18 cellular contexts compared by ENCODE assay signal in the genomic region with DNA sequence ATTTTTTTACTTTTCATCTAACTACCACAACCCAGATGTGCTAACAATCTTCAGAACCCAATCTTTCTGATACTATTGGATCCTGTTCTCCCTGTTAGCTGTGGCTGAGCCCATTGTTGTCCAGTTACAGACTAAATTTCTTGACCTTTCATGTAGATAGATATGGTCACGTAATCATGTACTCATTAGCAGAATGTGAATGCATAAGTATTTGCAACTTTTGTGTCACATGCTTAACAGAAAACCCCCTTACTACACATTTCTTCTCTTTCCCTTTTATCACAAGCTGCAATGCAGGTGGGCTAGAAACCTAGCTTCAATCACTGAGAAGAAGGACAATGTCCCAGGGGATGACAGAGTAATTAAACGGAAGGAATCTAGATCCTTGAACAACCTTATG. TPM values are rescaled to one million over a fixed set of nuclear protein-coding genes. Genes with fewer than 3 reads are reported as not detected.
DNase-seq lines count a peak whose midpoint lies in the region; ATAC-seq lines count a peak whose summit lies in the region.
"Had no signal": no experiment of that assay in that cellular context is flagged by ENCODE, and none has a peak within 500 bp of the region (broad histone marks: within the 10 kb centered on the region; RNA-seq: fewer than 3 reads in every experiment).

No MANE protein-coding gene starts in this region.

- POLR2A ChIA-PET in activated CD4-positive, alpha-beta memory T cell treated with anti-CD3 and anti-CD28 coated beads for 36 hours (lab: Charles Lee), result no interaction called here

- ATAC-seq in GM18909 (IDR thresholded peaks at IDR 0.05; ENCODE audit: poor library complexity, unreplicated experiment), result peak; percentile 64
- ATAC-seq in HG02588 (IDR thresholded peaks at IDR 0.05; ENCODE audit: unreplicated experiment), result peak; percentile 53
- ATAC-seq in HG03139 (IDR thresholded peaks at IDR 0.05; ENCODE audit: unreplicated experiment), result peak; percentile 42
- peak; percentile 67 for ATAC-seq in stimulated activated memory B cell treated with anti-CD40 and anti-IgM and Interleukin-4, amounts not matched to agents 10 μg/mL and 1 μg/mL and 100 μg/mL, for 72 hours
- ATAC-seq: Right ventricle myocardium inferior, T-cell had no signal

- no peaks in the 10 kb centered on the region for H3K27me3 Mint-ChIP-seq in stimulated activated memory B cell treated with anti-CD40 and anti-IgM and Interleukin-4, amounts not matched to agents 10 μg/mL and 1 μg/mL and 100 μg/mL, for 72 hours
- no peaks in the 10 kb centered on the region for H3K27me3 Mint-ChIP-seq in activated CD4-positive, alpha-beta memory T cell treated with anti-CD3 and anti-CD28 coated beads for 36 hours
- no peaks in the 10 kb centered on the region for H3K27me3 Mint-ChIP-seq in activated T-helper 2 cell treated with anti-CD3 and anti-CD28 coated beads, Interferon-gamma antibody, Interleukin-2, Interleukin-4, amounts not matched to agents 10 μg/mL and 5 μg/mL and 100 μg/mL, durations not matched to agents 14 hours and 24 hours and 36 hours (ENCODE audit: low read depth)

- no peaks in the 10 kb centered on the region for H3K9me3 Mint-ChIP-seq in stimulated activated memory B cell treated with anti-CD40 and anti-IgM and Interleukin-4, amounts not matched to agents 10 μg/mL and 1 μg/mL and 100 μg/mL, for 72 hours
- H3K9me3 Mint-ChIP-seq in activated CD4-positive, alpha-beta memory T cell treated with anti-CD3 and anti-CD28 coated beads for 36 hours, result peaks cover 5% of the 10 kb centered on the region
- H3K9me3 Mint-ChIP-seq in activated T-helper 2 cell treated with anti-CD3 and anti-CD28 coated beads, Interferon-gamma antibody, Interleukin-2, Interleukin-4, amounts not matched to agents 10 μg/mL and 5 μg/mL and 100 μg/mL, durations not matched to agents 14 hours and 24 hours and 36 hours, result no peaks in the 10 kb centered on the region
- H3K9me3 Mint-ChIP-seq: activated naive CD4-positive, alpha-beta T cell treated with anti-CD3 and anti-CD28 coated beads, Interleukin-2, amount 50 U/mL, for 24 hours; nephron; T-cell had no signal

- CTCF ChIA-PET in activated CD4-positive, alpha-beta memory T cell treated with anti-CD3 and anti-CD28 coated beads for 36 hours (lab: Charles Lee), result interaction anchor here (1.2 kb wide), 1 partner anchor 173 kb away, joined by 3 read pairs; no protein-coding TSS in a partner anchor

- H3K4me1 Mint-ChIP-seq in stimulated activated memory B cell treated with anti-CD40 and anti-IgM and Interleukin-4, amounts not matched to agents 10 μg/mL and 1 μg/mL and 100 μg/mL, for 72 hours, result peaks cover 11% of the 10 kb centered on the region
- H3K4me1 Mint-ChIP-seq in activated CD4-positive, alpha-beta memory T cell treated with anti-CD3 and anti-CD28 coated beads for 36 hours (ENCODE audit: low read depth), result peaks cover 3% of the 10 kb centered on the region
- peaks cover 2% of the 10 kb centered on the region for H3K4me1 Mint-ChIP-seq in activated T-helper 2 cell treated with anti-CD3 and anti-CD28 coated beads, Interferon-gamma antibody, Interleukin-2, Interleukin-4, amounts not matched to agents 10 μg/mL and 5 μg/mL and 100 μg/mL, durations not matched to agents 14 hours and 24 hours and 36 hours (ENCODE audit: low read depth)
- H3K4me1 Mint-ChIP-seq: activated naive CD4-positive, alpha-beta T cell treated with anti-CD3 and anti-CD28 coated beads, Interleukin-2, amount 50 U/mL, for 24 hours had no signal

- no peaks in the 10 kb centered on the region for H3K36me3 Mint-ChIP-seq in stimulated activated memory B cell treated with anti-CD40 and anti-IgM and Interleukin-4, amounts not matched to agents 10 μg/mL and 1 μg/mL and 100 μg/mL, for 72 hours
- no peaks in the 10 kb centered on the region for H3K36me3 Mint-ChIP-seq in activated CD4-positive, alpha-beta memory T cell treated with anti-CD3 and anti-CD28 coated beads for 36 hours
- H3K36me3 Mint-ChIP-seq in activated T-helper 2 cell treated with anti-CD3 and anti-CD28 coated beads, Interferon-gamma antibody, Interleukin-2, Interleukin-4, amounts not matched to agents 10 μg/mL and 5 μg/mL and 100 μg/mL, durations not matched to agents 14 hours and 24 hours and 36 hours (ENCODE audit: low read depth), result no peaks in the 10 kb centered on the region
- H3K36me3 Mint-ChIP-seq: activated naive CD4-positive, alpha-beta T cell treated with anti-CD3 and anti-CD28 coated beads, Interleukin-2, amount 50 U/mL, for 24 hours; T-cell had no signal

- peak overlapping the region; percentile 39 for H3K27ac Mint-ChIP-seq in stimulated activated memory B cell treated with anti-CD40 and anti-IgM and Interleukin-4, amounts not matched to agents 10 μg/mL and 1 μg/mL and 100 μg/mL, for 72 hours
- H3K27ac Mint-ChIP-seq in activated CD4-positive, alpha-beta memory T cell treated with anti-CD3 and anti-CD28 coated beads for 36 hours, result no peak overlapping the region
- no peak overlapping the region for H3K27ac Mint-ChIP-seq in activated T-helper 2 cell treated with anti-CD3 and anti-CD28 coated beads, Interferon-gamma antibody, Interleukin-2, Interleukin-4, amounts not matched to agents 10 μg/mL and 5 μg/mL and 100 μg/mL, durations not matched to agents 14 hours and 24 hours and 36 hours
- H3K27ac Mint-ChIP-seq: activated naive CD4-positive, alpha-beta T cell treated with anti-CD3 and anti-CD28 coated beads, Interleukin-2, amount 50 U/mL, for 24 hours; nephron had no signal

- intact Hi-C loops in activated CD4-positive, alpha-beta memory T cell treated with anti-CD3 and anti-CD28 coated beads for 36 hours (cut with micrococcal nuclease), result no loop called here
- intact Hi-C loops in activated T-helper 2 cell treated with anti-CD3 and anti-CD28 coated beads, Interferon-gamma antibody, Interleukin-2, Interleukin-4, amounts not matched to agents 10 μg/mL and 5 μg/mL and 100 μg/mL, durations not matched to agents 14 hours and 24 hours and 36 hours (cut with micrococcal nuclease), result no loop called here

- H3K4me3 Mint-ChIP-seq in stimulated activated memory B cell treated with anti-CD40 and anti-IgM and Interleukin-4, amounts not matched to agents 10 μg/mL and 1 μg/mL and 100 μg/mL, for 72 hours, result no peak overlapping the region
- no peak overlapping the region for H3K4me3 Mint-ChIP-seq in activated CD4-positive, alpha-beta memory T cell treated with anti-CD3 and anti-CD28 coated beads for 36 hours
- H3K4me3 Mint-ChIP-seq in activated T-helper 2 cell treated with anti-CD3 and anti-CD28 coated beads, Interferon-gamma antibody, Interleukin-2, Interleukin-4, amounts not matched to agents 10 μg/mL and 5 μg/mL and 100 μg/mL, durations not matched to agents 14 hours and 24 hours and 36 hours (ENCODE audit: low read depth), result no peak overlapping the region
- H3K4me3 Mint-ChIP-seq: activated naive CD4-positive, alpha-beta T cell treated with anti-CD3 and anti-CD28 coated beads, Interleukin-2, amount 50 U/mL, for 24 hours; nephron; T-cell had no signal

- DNase-seq in NCI-H748 treated with DMSO at 0.1 percent for 48 hours (lab: John Stamatoyannopoulos, UW), result no peak
- DNase-seq in activated CD4-positive, alpha-beta memory T cell treated with anti-CD3 and anti-CD28 coated beads for 36 hours, result no peak
- DNase-seq in activated T-helper 2 cell treated with anti-CD3 and anti-CD28 coated beads, Interferon-gamma antibody, Interleukin-2, Interleukin-4, amounts not matched to agents 10 μg/mL and 5 μg/mL and 100 μg/mL, durations not matched to agents 14 hours and 24 hours and 36 hours (ENCODE audit: low spot score), result no peak
- DNase-seq: activated CD4-positive, alpha-beta T cell treated with anti-CD3 and anti-CD28 coated beads, Interleukin-2, amount 50 U/mL, for 48 hours; activated T-cell treated with anti-CD3 and anti-CD28 coated beads, Interleukin-2, amount 50 U/mL, for 1 hour; hippocampal formation; kidney; NCI-H146; NCI-H345; stimulated activated CD4-positive, alpha-beta T cell treated with anti-CD3 and anti-CD28 coated beads, Interleukin-12 subunit alpha, Interleukin-12 subunit beta, amount 100 ng/mL, for 4 hours; T-cell had no signal

RNA-seq across cellular contexts. Expression of gene FAM13A, which starts 13.1 kb away (rescaled TPM):
- total RNA-seq in activated CD4-positive, alpha-beta memory T cell treated with anti-CD3 and anti-CD28 coated beads for 36 hours, result 1 to 10 TPM; 2.3 to 2.6 TPM
- 2.4 and 4.5 TPM in 2 replicates for total RNA-seq in activated T-helper 2 cell treated with anti-CD3 and anti-CD28 coated beads, Interferon-gamma antibody, Interleukin-2, Interleukin-4, amounts not matched to agents 10 μg/mL and 5 μg/mL and 100 μg/mL, durations not matched to agents 14 hours and 24 hours and 36 hours

RNA-seq across cellular contexts. Expression of gene TIGD2, which starts 41.3 kb away (rescaled TPM):
- total RNA-seq in activated CD4-positive, alpha-beta memory T cell treated with anti-CD3 and anti-CD28 coated beads for 36 hours, result 1 to 10 TPM; 1.1 to 1.4 TPM
- 2.6 and 3.0 TPM in 2 replicates for total RNA-seq in activated T-helper 2 cell treated with anti-CD3 and anti-CD28 coated beads, Interferon-gamma antibody, Interleukin-2, Interleukin-4, amounts not matched to agents 10 μg/mL and 5 μg/mL and 100 μg/mL, durations not matched to agents 14 hours and 24 hours and 36 hours
